Comparison of ENCODE assay signal across 9 cellular contexts in genomic region chr17:1931759-1932579, GRCh38.
DNase-seq lines count a peak whose midpoint lies in the region; ATAC-seq and TF ChIP-seq lines count a peak whose summit lies in the region.
"Had no signal": no experiment of that assay in that cellular context is flagged by ENCODE, and none has a peak within 500 bp of the region (broad histone marks: within the 10 kb centered on the region; RNA-seq: fewer than 3 reads in every experiment).

No MANE protein-coding gene starts in this region.

- no peaks in the 10 kb centered on the region for H3K36me3 ChIP-seq in left lung

- DNase-seq in A172 (ENCODE audit: low spot score) (peak; percentile 10), NCI-H1105 treated with DMSO at 0.1 percent for 48 hours (lab: John Stamatoyannopoulos, UW) (peak; percentile 72), cerebellar cortex (ENCODE audit: low spot score) (peak; percentile 80), left lung (no peak), HUDEP-2 (lab: John Stamatoyannopoulos, UW; ENCODE audit: unreplicated experiment in 76 of 76) (no peak)
- no peak for DNase-seq in effector CD4-positive, alpha-beta T cell
- no peak for DNase-seq in activated naive CD8-positive, alpha-beta T cell treated with anti-CD3 and anti-CD28 coated beads for 36 hours
- DNase-seq: activated gamma-delta T cell had no signal

- H3K9me3 ChIP-seq in left lung: no peaks in the 10 kb centered on the region

- H3K27ac ChIP-seq in left lung: no peak overlapping the region

- H3K4me1 Mint-ChIP-seq in activated naive CD8-positive, alpha-beta T cell treated with anti-CD3 and anti-CD28 coated beads for 36 hours: no peaks in the 10 kb centered on the region

- H3K4me3 Mint-ChIP-seq in activated naive CD8-positive, alpha-beta T cell treated with anti-CD3 and anti-CD28 coated beads for 36 hours: no peak overlapping the region

- no peaks in the 10 kb centered on the region for H3K4me1 ChIP-seq in left lung

- no peak overlapping the region for H3K27ac Mint-ChIP-seq in activated naive CD8-positive, alpha-beta T cell treated with anti-CD3 and anti-CD28 coated beads for 36 hours

- H3K27me3 Mint-ChIP-seq in activated naive CD8-positive, alpha-beta T cell treated with anti-CD3 and anti-CD28 coated beads for 36 hours: no peaks in the 10 kb centered on the region

- ATAC-seq in left lung (peak; percentile 83), GM21825 (IDR thresholded peaks at IDR 0.05; ENCODE audit: unreplicated experiment) (no peak)

- H3K9me3 Mint-ChIP-seq in activated naive CD8-positive, alpha-beta T cell treated with anti-CD3 and anti-CD28 coated beads for 36 hours: no peaks in the 10 kb centered on the region

- H3K4me3 ChIP-seq in left lung: no peak overlapping the region

- intact Hi-C loops in left lung (cut with DNase I): no loop called here

- no peaks in the 10 kb centered on the region for H3K36me3 Mint-ChIP-seq in activated naive CD8-positive, alpha-beta T cell treated with anti-CD3 and anti-CD28 coated beads for 36 hours

- peaks cover 0 to 38% of the 10 kb centered on the region in 2 donors for H3K27me3 ChIP-seq in left lung

- no peak for TF ChIP-seq CTCF in left lung (IDR thresholded peaks at IDR 0.05)

Comparison
In these comparisons a context has a peak if more than half of its experiments do, and no peak if none do; other contexts are left out.
1. DNase-seq: peak in A172 (single experiment), NCI-H1105 treated with DMSO at 0.1 percent for 48 hours (single experiment) and cerebellar cortex (single experiment); none in left lung (0 of 2), HUDEP-2 (0 of 76), effector CD4-positive, alpha-beta T cell (single experiment) and activated naive CD8-positive, alpha-beta T cell treated with anti-CD3 and anti-CD28 coated beads for 36 hours (single experiment).